11 cellular contexts compared by ENCODE assay signal in genomic region chr5:44389410-44389879, GRCh38. TPM values are rescaled to one million over a fixed set of nuclear protein-coding genes. Genes with fewer than 3 reads are reported as not detected.
DNase-seq lines count a peak whose midpoint lies in the region; ATAC-seq, FAIRE-seq and TF ChIP-seq lines count a peak whose summit lies in the region.
"Had no signal": no experiment of that assay in that cellular context is flagged by ENCODE, and none has a peak within 500 bp of the region (broad histone marks: within the 10 kb centered on the region; RNA-seq: fewer than 3 reads in every experiment).

Gene FGF10 (minus strand): TSS chr5:44389420. CDS start chr5:44388682, 738 bp downstream.

- H3K4me1 ChIP-seq in lung (ENCODE audit: control insufficient read depth in 2 of 2, insufficient read depth in 2 of 2, low read length in 2 of 2) = peaks cover 0 to 7% of the 10 kb centered on the region in 2 donors

- peaks cover 48% of the 10 kb centered on the region for H3K4me1 Mint-ChIP-seq in type B pancreatic cell (ENCODE audit: unreplicated experiment)
- peaks cover 2% of the 10 kb centered on the region for H3K4me1 Mint-ChIP-seq in activated T-cell treated with anti-CD3 and anti-CD28 coated beads, Interleukin-2, amount 50 U/mL, for 4 hours (ENCODE audit: low read depth)

- no peaks in the 10 kb centered on the region for H3K9me3 Mint-ChIP-seq in type B pancreatic cell
- H3K9me3 Mint-ChIP-seq in activated T-cell treated with anti-CD3 and anti-CD28 coated beads, Interleukin-2, amount 50 U/mL, for 4 hours = peaks cover 4% of the 10 kb centered on the region
- H3K9me3 Mint-ChIP-seq: dendritic cell treated with granulocyte-macrophage colony-stimulating factor and Interleukin-4, amounts not matched to agents 40 ng/mL and 50 ng/mL, for 4 days had no signal

- WGBS in lung, 2 donors = 0 to 2% methylated on average over 23 to 26 of the region's 26 CpGs

- peak within 1 kb of the TSS; percentile 18 for H3K4me3 ChIP-seq in bronchial epithelial cell (ENCODE audit: low read depth, low read length)
- peak within 1 kb of the TSS; percentile 41 for H3K4me3 ChIP-seq in lung

- peaks cover 18% of the 10 kb centered on the region for H3K27me3 ChIP-seq in bronchial epithelial cell (ENCODE audit: control insufficient read depth, insufficient read depth, low read length)
- peaks cover 4% of the 10 kb centered on the region for H3K27me3 ChIP-seq in lung (ENCODE audit: control insufficient read depth, insufficient read depth)

- TF ChIP-seq CTCF in bronchial epithelial cell (IDR thresholded peaks at IDR 0.05; ENCODE audit: insufficient read depth, low read length, severe bottlenecking) = no peak
- no peak for TF ChIP-seq CTCF in lung (IDR thresholded peaks at IDR 0.05; ENCODE audit: control extremely low read depth, extremely low read depth)
- no peak for TF ChIP-seq CTCF in type B pancreatic cell (conservative IDR thresholded peaks at IDR 0.05)

- peak within 1 kb of the TSS; percentile 63 for H3K27ac Mint-ChIP-seq in type B pancreatic cell
- H3K27ac Mint-ChIP-seq: dendritic cell treated with granulocyte-macrophage colony-stimulating factor and Interleukin-4, amounts not matched to agents 40 ng/mL and 50 ng/mL, for 4 days had no signal

- DNase-seq in NCI-H2107 treated with DMSO at 0.1 percent for 48 hours (lab: John Stamatoyannopoulos, UW; ENCODE audit: unreplicated experiment) = peak; percentile 14
- no peak for DNase-seq in NCI-H2107 (lab: John Stamatoyannopoulos, UW)
- DNase-seq in bronchial epithelial cell (ENCODE audit: low read depth) = no peak
- DNase-seq in lung (ENCODE audit: low spot score) = no peak
- peak; percentile 70 for DNase-seq in type B pancreatic cell (ENCODE audit: extremely low spot score, unreplicated experiment)
- DNase-seq in activated T-cell treated with anti-CD3 and anti-CD28 coated beads, Interleukin-2, amount 50 U/mL, for 4 hours = no peak
- DNase-seq: AML-193 had no signal

- no peaks in the 10 kb centered on the region for H3K36me3 ChIP-seq in bronchial epithelial cell (ENCODE audit: control insufficient read depth, insufficient read depth, low read length)
- H3K36me3 ChIP-seq in lung (ENCODE audit: control insufficient read depth in 2 of 2, insufficient read depth in 2 of 2, low read length in 2 of 2) = no peaks in the 10 kb centered on the region

- no peak for FAIRE-seq in bronchial epithelial cell (lab: Jason Lieb, UNC)

- ATAC-seq in lung (ENCODE audit: insufficient read depth, low FRiP score) (peak; percentile 39), HG02798 (IDR thresholded peaks at IDR 0.05; ENCODE audit: poor library complexity, unreplicated experiment) (no peak), GM21381 (IDR thresholded peaks at IDR 0.05; ENCODE audit: unreplicated experiment) (no peak)
- no peak for ATAC-seq in activated T-cell treated with anti-CD3 and anti-CD28 coated beads, Interleukin-2, amount 50 U/mL, for 4 hours

- peak within 1 kb of the TSS in 1 of 2 donors; percentile 81 for H3K27ac ChIP-seq in lung (ENCODE audit: low read depth in 1 of 2, low read length in 1 of 2)
- H3K27ac ChIP-seq: KMS-11 had no signal

- H3K9me3 ChIP-seq in lung (ENCODE audit: control insufficient read depth in 2 of 2, insufficient read depth in 1 of 2, low read length in 1 of 2) = peaks cover 0 to 5% of the 10 kb centered on the region in 2 donors

- no peaks in the 10 kb centered on the region for H3K36me3 Mint-ChIP-seq in type B pancreatic cell
- H3K36me3 Mint-ChIP-seq in activated T-cell treated with anti-CD3 and anti-CD28 coated beads, Interleukin-2, amount 50 U/mL, for 4 hours (ENCODE audit: insufficient read depth) = no peaks in the 10 kb centered on the region

- peak within 1 kb of the TSS; percentile 89 for H3K4me3 Mint-ChIP-seq in type B pancreatic cell
- no peak within 1 kb of the TSS for H3K4me3 Mint-ChIP-seq in activated T-cell treated with anti-CD3 and anti-CD28 coated beads, Interleukin-2, amount 50 U/mL, for 4 hours
- H3K4me3 Mint-ChIP-seq: dendritic cell treated with granulocyte-macrophage colony-stimulating factor and Interleukin-4, amounts not matched to agents 40 ng/mL and 50 ng/mL, for 4 days had no signal

- peaks cover 80% of the 10 kb centered on the region for H3K27me3 Mint-ChIP-seq in type B pancreatic cell
- H3K27me3 Mint-ChIP-seq in activated T-cell treated with anti-CD3 and anti-CD28 coated beads, Interleukin-2, amount 50 U/mL, for 4 hours (ENCODE audit: low read depth) = peaks cover 39% of the 10 kb centered on the region

RNA-seq across cellular contexts. Expression of gene FGF10, which starts in this region (rescaled TPM):
- total RNA-seq in bronchial epithelial cell (not detected in 2 replicates), lung (10 to 100 TPM in 1 of 2 donors, 1 to 10 TPM in 1; 7.8 to 37.3 TPM), type B pancreatic cell (ENCODE audit: low replicate concordance) (1.5 and 9.8 TPM in 2 replicates)
- polyA plus RNA-seq in lung = 1 to 10 TPM; 1.3 to 2.0 TPM
- not detected for total RNA-seq in activated T-cell treated with anti-CD3 and anti-CD28 coated beads, Interleukin-2, amount 50 U/mL, for 4 hours

Comparison
In these comparisons a context has a peak if more than half of its experiments do, and no peak if none do; other contexts are left out.
1. DNase-seq: peak in NCI-H2107 treated with DMSO at 0.1 percent for 48 hours (single experiment) and type B pancreatic cell (single experiment); none in NCI-H2107 (single experiment), bronchial epithelial cell (single experiment), lung (single experiment) and activated T-cell treated with anti-CD3 and anti-CD28 coated beads, Interleukin-2, amount 50 U/mL, for 4 hours (single experiment).